Comparison of ENCODE assay signal across 11 cellular contexts in the genomic region with DNA sequence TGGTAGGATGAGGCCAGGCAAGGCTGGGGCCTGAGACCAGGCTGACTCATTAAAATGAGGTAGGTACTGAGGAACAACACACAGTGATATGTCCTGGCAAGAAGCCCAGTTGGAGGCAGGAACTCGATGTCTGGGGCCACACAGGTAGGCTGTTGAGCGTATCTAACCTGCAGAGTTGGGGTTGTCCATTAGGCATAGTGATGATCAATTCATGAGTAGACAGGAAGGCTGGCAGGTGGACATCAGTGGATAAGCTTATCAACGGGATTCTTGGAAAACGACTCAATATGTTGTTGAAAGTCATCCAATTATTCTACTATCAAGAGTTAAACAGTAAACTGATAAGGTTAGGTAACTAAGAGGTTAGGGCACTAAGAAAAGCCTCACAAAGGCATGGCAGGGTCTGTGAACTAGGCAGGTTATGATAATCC.
"Had no signal": no experiment of that assay in that cellular context is flagged by ENCODE, and none has a peak within 500 bp of the region (broad histone marks: within the 10 kb centered on the region; RNA-seq: fewer than 3 reads in every experiment).

No MANE protein-coding gene starts in this region.

- H3K36me3 ChIP-seq: gastroesophageal sphincter, SJSA1, tibial artery had no signal

- H3K9me3 ChIP-seq: SJSA1, tibial artery had no signal

- ATAC-seq: activated CD8-positive, alpha-beta T cell treated with anti-CD3 and anti-CD28 coated beads for 36 hours; activated naive CD8-positive, alpha-beta T cell treated with anti-CD3 and anti-CD28 coated beads, Interleukin-2, amount 50 U/mL, for 24 hours; gastroesophageal sphincter had no signal

- H3K4me1 ChIP-seq: SJSA1 had no signal

- H3K27me3 ChIP-seq: gastroesophageal sphincter, SJSA1, tibial artery had no signal

- H3K4me3 ChIP-seq: coronary artery, gastroesophageal sphincter, SJSA1, tibial artery had no signal

- H3K27ac ChIP-seq: coronary artery, gastroesophageal sphincter, SJSA1, tibial artery had no signal

- DNase-seq: activated CD8-positive, alpha-beta T cell treated with anti-CD3 and anti-CD28 coated beads for 36 hours; activated naive CD4-positive, alpha-beta T cell; activated naive CD8-positive, alpha-beta T cell treated with anti-CD3 and anti-CD28 coated beads, Interleukin-2, amount 50 U/mL, for 24 hours; central memory CD4-positive, alpha-beta T cell; effector CD4-positive, alpha-beta T cell; left colon; mesenchymal stem cell; tibial artery had no signal
